Comparison of ENCODE assay signal across 21 cellular contexts in genomic region chr1:225611537-225612223, GRCh38. TPM values are rescaled to one million over a fixed set of nuclear protein-coding genes. Genes with fewer than 3 reads are reported as not detected.
DNase-seq lines count a peak whose midpoint lies in the region; ATAC-seq, FAIRE-seq and TF ChIP-seq lines count a peak whose summit lies in the region.
"Had no signal": no experiment of that assay in that cellular context is flagged by ENCODE, and none has a peak within 500 bp of the region (broad histone marks: within the 10 kb centered on the region; RNA-seq: fewer than 3 reads in every experiment).

No MANE protein-coding gene starts in this region.

- H4K20me1 ChIP-seq in mammary epithelial cell (ENCODE audit: insufficient read depth, low read length) (no peaks in the 10 kb centered on the region), osteoblast (ENCODE audit: insufficient read depth, low read length) (peaks cover 56% of the 10 kb centered on the region)

- no TSS peak for BruUV-seq in MCF 10A (replicated peaks; lab: Mats Ljungman, UMichigan)
- no TSS peak for BruUV-seq in mammary epithelial cell (replicated peaks; lab: Mats Ljungman, UMichigan)

- H3K9me3 ChIP-seq in mammary epithelial cell (replicated peaks; ENCODE audit: insufficient read depth, low read length) = no peaks in the 10 kb centered on the region
- no peaks in the 10 kb centered on the region for H3K9me3 ChIP-seq in osteoblast (ENCODE audit: low read depth, low read length)
- H3K9me3 ChIP-seq in uterus = no peaks in the 10 kb centered on the region
- no peaks in the 10 kb centered on the region for H3K9me3 ChIP-seq in mucosa of descending colon
- H3K9me3 ChIP-seq: SJCRH30, thyroid gland had no signal

- H3K27ac ChIP-seq in mammary epithelial cell (ENCODE audit: insufficient read depth, low read depth, low read length) (no peak overlapping the region), osteoblast (ENCODE audit: low read depth, low read length) (peak overlapping the region; percentile 49), uterus (peak overlapping the region; percentile 17 to 24)
- H3K27ac ChIP-seq: BLaER1, SJCRH30, thyroid gland had no signal

- in situ Hi-C loops in mammary epithelial cell (cut with MboI; ENCODE audit: low sequenced_read_pairs in 2 of 2) = no loop called here

- H3K4me3 Mint-ChIP-seq in MCF 10A (ENCODE audit: unreplicated experiment) = no peak overlapping the region
- no peak overlapping the region for H3K4me3 Mint-ChIP-seq in activated T-helper 17 cell treated with anti-CD3 and anti-CD28 coated beads, Interleukin-2, amount 50 U/mL, for 72 hours
- H3K4me3 Mint-ChIP-seq: activated CD8-positive, alpha-beta T cell treated with anti-CD3 and anti-CD28 coated beads for 36 hours; activated T-cell treated with anti-CD3 and anti-CD28 coated beads, Interleukin-2, amount 50 U/mL, for 24 hours; neural crest cell had no signal

- H3K4me1 ChIP-seq in mammary epithelial cell (ENCODE audit: insufficient read depth, low read length) (no peaks in the 10 kb centered on the region), osteoblast (ENCODE audit: insufficient read depth, low read length) (peaks cover 22% of the 10 kb centered on the region), uterus (peaks cover 0 to 4% of the 10 kb centered on the region in 2 donors), mucosa of descending colon (ENCODE audit: low read depth) (no peaks in the 10 kb centered on the region)
- H3K4me1 ChIP-seq: BLaER1 had no signal

- H3K4me2 ChIP-seq in mammary epithelial cell (ENCODE audit: insufficient read depth, low read depth, low read length) (no peak overlapping the region), osteoblast (ENCODE audit: insufficient read depth, low read length) (no peak overlapping the region)
- H3K4me2 ChIP-seq: BLaER1 had no signal

- H3K27me3 ChIP-seq in mammary epithelial cell (ENCODE audit: insufficient read depth, low read length) (no peaks in the 10 kb centered on the region), bronchial epithelial cell (ENCODE audit: control insufficient read depth, insufficient read depth, low read length) (no peaks in the 10 kb centered on the region), osteoblast (ENCODE audit: insufficient read depth, low read length) (no peaks in the 10 kb centered on the region), uterus (no peaks in the 10 kb centered on the region)
- H3K27me3 ChIP-seq: BLaER1, SJCRH30, thyroid gland had no signal

- peak overlapping the region; percentile 68 for H3K27ac Mint-ChIP-seq in MCF 10A (ENCODE audit: low read depth, unreplicated experiment)
- H3K27ac Mint-ChIP-seq in activated T-helper 17 cell treated with anti-CD3 and anti-CD28 coated beads, Interleukin-2, amount 50 U/mL, for 72 hours = no peak overlapping the region
- H3K27ac Mint-ChIP-seq: activated CD8-positive, alpha-beta T cell treated with anti-CD3 and anti-CD28 coated beads for 36 hours; activated T-cell treated with anti-CD3 and anti-CD28 coated beads, Interleukin-2, amount 50 U/mL, for 24 hours had no signal

- DNase-seq in MCF 10A (ENCODE audit: unreplicated experiment) (no peak), mammary epithelial cell (no peak), bronchial epithelial cell (ENCODE audit: low read depth) (peak; percentile 54), osteoblast (ENCODE audit: insufficient read length, low spot score, missing footprints) (no peak), uterus (no peak), mucosa of descending colon (no peak), hippocampal formation (lab: John Stamatoyannopoulos, UW) (no peak)
- DNase-seq: activated CD8-positive, alpha-beta T cell treated with anti-CD3 and anti-CD28 coated beads for 36 hours; activated naive CD4-positive, alpha-beta T cell treated with anti-CD3 and anti-CD28 coated beads, Interleukin-2, amount 50 U/mL, for 16 hours; activated T-cell treated with anti-CD3 and anti-CD28 coated beads, Interleukin-2, amount 50 U/mL, for 24 hours; cortex of kidney; GDM1; NCI-H774; SJCRH30; stimulated activated CD4-positive, alpha-beta T cell treated with anti-CD3 and anti-CD28 coated beads, Interleukin-15, amount 100 ng/mL, for 24 hours; thyroid gland had no signal

- CTCF ChIA-PET in MCF 10A (lab: Yijun Ruan, JAX) = interaction anchor here (0.6 to 2.6 kb wide), 9 partner anchors 8 to 173 kb away, joined by 3 to 7 read pairs (median 3); no protein-coding TSS in a partner anchor
- CTCF ChIA-PET in mammary epithelial cell (lab: Charles Lee; ENCODE audit: low non-redundant PET) = no interaction called here

- no peak overlapping the region for H2AFZ ChIP-seq in mammary epithelial cell (ENCODE audit: low read depth, low read length)
- H2AFZ ChIP-seq in osteoblast (ENCODE audit: low read length) = no peak overlapping the region

- peaks cover 38% of the 10 kb centered on the region for H3K4me1 Mint-ChIP-seq in MCF 10A (ENCODE audit: insufficient read depth, unreplicated experiment)
- H3K4me1 Mint-ChIP-seq in activated T-helper 17 cell treated with anti-CD3 and anti-CD28 coated beads, Interleukin-2, amount 50 U/mL, for 72 hours = no peaks in the 10 kb centered on the region

- POLR2A ChIA-PET in MCF 10A (lab: Yijun Ruan, JAX) = interaction anchor here (0.9 to 4.5 kb wide), 7 partner anchors 9 to 89 kb away, joined by 3 to 25 read pairs (median 8); partner anchors contain the start of gene ENAH

- H3K27me3 Mint-ChIP-seq in MCF 10A (ENCODE audit: insufficient read depth, unreplicated experiment) = no peaks in the 10 kb centered on the region
- H3K27me3 Mint-ChIP-seq in activated T-helper 17 cell treated with anti-CD3 and anti-CD28 coated beads, Interleukin-2, amount 50 U/mL, for 72 hours = no peaks in the 10 kb centered on the region
- H3K27me3 Mint-ChIP-seq: activated CD8-positive, alpha-beta T cell treated with anti-CD3 and anti-CD28 coated beads for 36 hours; activated T-cell treated with anti-CD3 and anti-CD28 coated beads, Interleukin-2, amount 50 U/mL, for 24 hours had no signal

- TF ChIP-seq CTCF in MCF 10A (IDR thresholded peaks at IDR 0.05; ENCODE audit: unreplicated experiment) (no peak), mammary epithelial cell (conservative IDR thresholded peaks at IDR 0.05 in 1 of 2, IDR thresholded peaks at IDR 0.05 in 1 of 2; ENCODE audit: extremely low read depth in 1 of 2, insufficient read depth in 1 of 2, low read depth in 1 of 2, low read length in 2 of 2) (no peak), bronchial epithelial cell (IDR thresholded peaks at IDR 0.05; ENCODE audit: insufficient read depth, low read length, severe bottlenecking) (peak; percentile 6), osteoblast (IDR thresholded peaks at IDR 0.05; ENCODE audit: extremely low read depth, low read depth, low read length) (no peak), uterus (IDR thresholded peaks at IDR 0.05) (no peak), mucosa of descending colon (IDR thresholded peaks at IDR 0.05) (no peak)

- H3K79me2 ChIP-seq in mammary epithelial cell (ENCODE audit: insufficient read depth, low read length) (peaks cover 48% of the 10 kb centered on the region), osteoblast (ENCODE audit: insufficient read depth, low read length) (peaks cover 94% of the 10 kb centered on the region)

- H3K36me3 ChIP-seq in mammary epithelial cell (ENCODE audit: insufficient read depth, low read length) (no peaks in the 10 kb centered on the region), bronchial epithelial cell (ENCODE audit: control insufficient read depth, insufficient read depth, low read length) (no peaks in the 10 kb centered on the region), osteoblast (ENCODE audit: insufficient read depth, low read length) (no peaks in the 10 kb centered on the region), uterus (no peaks in the 10 kb centered on the region), mucosa of descending colon (ENCODE audit: low read depth) (no peaks in the 10 kb centered on the region)
- H3K36me3 ChIP-seq: thyroid gland had no signal

- H3K36me3 Mint-ChIP-seq in MCF 10A (ENCODE audit: insufficient read depth, unreplicated experiment) = peaks cover 12% of the 10 kb centered on the region
- no peaks in the 10 kb centered on the region for H3K36me3 Mint-ChIP-seq in activated T-helper 17 cell treated with anti-CD3 and anti-CD28 coated beads, Interleukin-2, amount 50 U/mL, for 72 hours (ENCODE audit: low read depth)

- H3K4me3 ChIP-seq in mammary epithelial cell (replicated peaks in 1 of 3; ENCODE audit: insufficient read depth in 1 of 3, low read depth in 2 of 3, low read length in 3 of 3) (no peak overlapping the region), bronchial epithelial cell (ENCODE audit: low read depth, low read length) (no peak overlapping the region), osteoblast (ENCODE audit: insufficient read depth, low read length) (no peak overlapping the region), uterus (no peak overlapping the region), mucosa of descending colon (no peak overlapping the region)
- H3K4me3 ChIP-seq: BLaER1, SJCRH30, thyroid gland had no signal

- ATAC-seq in activated T-helper 17 cell treated with anti-CD3 and anti-CD28 coated beads, Interleukin-2, amount 50 U/mL, for 72 hours (replicated peaks) = no peak
- ATAC-seq in mucosa of descending colon = no peak
- ATAC-seq: activated CD8-positive, alpha-beta T cell treated with anti-CD3 and anti-CD28 coated beads for 36 hours had no signal

- no peaks in the 10 kb centered on the region for H3K9me3 Mint-ChIP-seq in MCF 10A (ENCODE audit: unreplicated experiment)
- H3K9me3 Mint-ChIP-seq in activated T-helper 17 cell treated with anti-CD3 and anti-CD28 coated beads, Interleukin-2, amount 50 U/mL, for 72 hours = no peaks in the 10 kb centered on the region
- H3K9me3 Mint-ChIP-seq: activated CD8-positive, alpha-beta T cell treated with anti-CD3 and anti-CD28 coated beads for 36 hours; activated T-cell treated with anti-CD3 and anti-CD28 coated beads, Interleukin-2, amount 50 U/mL, for 24 hours had no signal

- intact Hi-C loops in MCF 10A (cut with micrococcal nuclease) (no loop called here), mammary epithelial cell (cut with micrococcal nuclease) (no loop called here), uterus (cut with DNase I; ENCODE audit: low total_unique reads) (no loop called here), mucosa of descending colon (cut with DNase I, micrococcal nuclease) (no loop called here)

- no peak for TF ChIP-seq POLR2A in uterus (IDR thresholded peaks at IDR 0.05)

- H3K9ac ChIP-seq in mammary epithelial cell (ENCODE audit: insufficient read depth, low read length) = no peak overlapping the region
- H3K9ac ChIP-seq: BLaER1 had no signal

- no peak for FAIRE-seq in bronchial epithelial cell (lab: Jason Lieb, UNC)
- FAIRE-seq: H54 had no signal

- dilution Hi-C loops in mammary epithelial cell (cut with HindIII; ENCODE audit: low sequenced_read_pairs) = no loop called here

- WGBS in mammary epithelial cell (ENCODE audit: low coverage, missing lambda C conversion rate) = 100% methylated on average over 5 of the region's 7 CpGs

RNA-seq across cellular contexts. Expression of gene ENAH, which starts 41.2 kb away (rescaled TPM):
- total RNA-seq in MCF 10A (2022) (346 and 420 TPM in 2 replicates), mammary epithelial cell (100 to 1,000 TPM; 109 to 117 TPM), bronchial epithelial cell (50.0 and 101 TPM in 2 replicates), osteoblast (344 and 453 TPM in 2 replicates), uterus (100 to 1,000 TPM in 1 of 4 donors, 10 to 100 TPM in 3; 22.9 to 109 (median 78.3) TPM), mucosa of descending colon (100 to 1,000 TPM in 1 of 3 donors, 10 to 100 TPM in 2; 17.6 to 130 (median 41.3) TPM)
- 37.1 TPM for polyA plus RNA-seq in mammary epithelial cell
- 48.6 TPM for polyA minus RNA-seq in mammary epithelial cell
- total RNA-seq in activated T-helper 17 cell treated with anti-CD3 and anti-CD28 coated beads, Interleukin-2, amount 50 U/mL, for 72 hours = under 1 TPM in 1 of 2 donors, not detected in 1; 0.08 TPM
- total RNA-seq: T-helper 2 cell treated with Interferon-gamma antibody and Interleukin-4, amounts not matched to agents 100 ng/mL and 5 ng/mL, for 36 hours had no signal

Comparison
In these comparisons a context has a peak if more than half of its experiments do, and no peak if none do; other contexts are left out.
1. RNA of gene ENAH, which starts 41.2 kb away (total RNA-seq): 344 to 453 TPM in osteoblast, 346 to 420 TPM in MCF 10A, 109 to 117 TPM in mammary epithelial cell, 22.9 to 109 TPM in uterus, 50.0 to 101 TPM in bronchial epithelial cell and 17.6 to 130 TPM in mucosa of descending colon; 0.08 TPM in activated T-helper 17 cell treated with anti-CD3 and anti-CD28 coated beads, Interleukin-2, amount 50 U/mL, for 72 hours; every median in the first group is over 10 times any median in the second.